ENCODE assay signal across 8 cellular contexts in genomic region chr10:68599754-68600040, GRCh38. TPM values are rescaled to one million over a fixed set of nuclear protein-coding genes. Genes with fewer than 3 reads are reported as not detected.
DNase-seq lines count a peak whose midpoint lies in the region; ATAC-seq and TF ChIP-seq lines count a peak whose summit lies in the region.

No MANE protein-coding gene starts in this region.

- H3K27ac Mint-ChIP-seq in H9 = peak overlapping the region; percentile 97 to 98 (median 98)
- H3K27ac Mint-ChIP-seq in activated T-helper 1 cell treated with anti-CD3 and anti-CD28 coated beads, Interleukin-12 subunit alpha, Interleukin-12 subunit beta, Interleukin-2, Interleukin-4 antibody, amounts not matched to agents 30 ng/mL and 10 ng/mL and 1 ng/mL, durations not matched to agents 14 hours and 24 hours and 36 hours = no peak overlapping the region

- peak overlapping the region; percentile 85 for H3K27ac ChIP-seq in H9 (ENCODE audit: insufficient read length, low read depth, low read length)
- peak overlapping the region; percentile 68 for H3K27ac ChIP-seq in right cardiac atrium (ENCODE audit: low read length)
- H3K27ac ChIP-seq in skin epidermis = peak overlapping the region in 18 of 21 experiments; percentile 8 to 86 (median 72)

- H3K27me3 ChIP-seq in H9 (ENCODE audit: insufficient read depth, low read length) (no peaks in the 10 kb centered on the region), right cardiac atrium (ENCODE audit: control insufficient read depth, insufficient read depth) (no peaks in the 10 kb centered on the region)

- no peaks in the 10 kb centered on the region for H4K20me1 ChIP-seq in H9 (ENCODE audit: control insufficient read depth, insufficient read depth, insufficient read length)

- H3K9ac ChIP-seq in H9 (ENCODE audit: extremely low read depth, insufficient read length, low read length) = peak overlapping the region; percentile 15

- no peak overlapping the region for H3T11ph ChIP-seq in H9 (ENCODE audit: low read length)

- H2BK5ac ChIP-seq in H9 (ENCODE audit: insufficient read length, low read length) = no peak overlapping the region

- H2BK12ac ChIP-seq in H9 (ENCODE audit: insufficient read length, low read depth, low read length) = no peak overlapping the region

- H3K56ac ChIP-seq in H9 (ENCODE audit: insufficient read length, low read depth, low read length) = no peak overlapping the region

- H3K23ac ChIP-seq in H9 (ENCODE audit: insufficient read length, low read depth, low read length) = no peak overlapping the region

- no peak overlapping the region for H4K5ac ChIP-seq in H9 (ENCODE audit: insufficient read length, low read depth, low read length)

- H3K79me1 ChIP-seq in H9 (ENCODE audit: insufficient read depth, low read depth, low read length, poor library complexity, severe bottlenecking) = no peaks in the 10 kb centered on the region

- H3K9me3 ChIP-seq in H9 (ENCODE audit: control insufficient read depth, low read depth, low read length) (no peaks in the 10 kb centered on the region), right cardiac atrium (ENCODE audit: control insufficient read depth, low read length) (no peaks in the 10 kb centered on the region)

- peaks cover 8% of the 10 kb centered on the region for H3K23me2 ChIP-seq in H9 (ENCODE audit: insufficient read length, low read depth, low read length, poor library complexity, severe bottlenecking)

- no peak overlapping the region for H3K18ac ChIP-seq in H9 (ENCODE audit: insufficient read length, low read depth, low read length)

- peak overlapping the region; percentile 78 for H3K4me2 ChIP-seq in H9 (ENCODE audit: insufficient read depth, insufficient read length, low read length)

- peak overlapping the region; percentile 67 to 78 for H3K4me3 Mint-ChIP-seq in H9
- H3K4me3 Mint-ChIP-seq in activated T-helper 1 cell treated with anti-CD3 and anti-CD28 coated beads, Interleukin-12 subunit alpha, Interleukin-12 subunit beta, Interleukin-2, Interleukin-4 antibody, amounts not matched to agents 30 ng/mL and 10 ng/mL and 1 ng/mL, durations not matched to agents 14 hours and 24 hours and 36 hours = peak overlapping the region; percentile 85

- H2AFZ ChIP-seq in H9 (ENCODE audit: low read length) = no peak overlapping the region

- no peaks in the 10 kb centered on the region for H3K9me3 Mint-ChIP-seq in H9
- no peaks in the 10 kb centered on the region for H3K9me3 Mint-ChIP-seq in activated T-helper 1 cell treated with anti-CD3 and anti-CD28 coated beads, Interleukin-12 subunit alpha, Interleukin-12 subunit beta, Interleukin-2, Interleukin-4 antibody, amounts not matched to agents 30 ng/mL and 10 ng/mL and 1 ng/mL, durations not matched to agents 14 hours and 24 hours and 36 hours

- H2BK20ac ChIP-seq in H9 (ENCODE audit: low read depth, low read length, poor library complexity, severe bottlenecking) = no peak overlapping the region

- no peak overlapping the region for H4K91ac ChIP-seq in H9 (ENCODE audit: insufficient read length, low read depth, low read length)

- WGBS in H9 (ENCODE audit: extremely low coverage, insufficient read length, low lambda C conversion rate) = no CpG with 5 or more reads among the region's 3 CpGs
- WGBS in right cardiac atrium = 10% methylated on average over 3 of the region's 3 CpGs

- no peak overlapping the region for H2AK5ac ChIP-seq in H9 (ENCODE audit: insufficient read length, low read length)

- TF ChIP-seq CTCF in H9 (conservative IDR thresholded peaks at IDR 0.05) = no peak
- TF ChIP-seq CTCF in omental fat pad (IDR thresholded peaks at IDR 0.05) = no peak

- no peak overlapping the region for H3K14ac ChIP-seq in H9 (ENCODE audit: insufficient read depth, low read length)

- no peak overlapping the region for H3K4ac ChIP-seq in H9 (ENCODE audit: low read depth, low read length)

- peaks cover 2% of the 10 kb centered on the region; the same call in 1 of the 2 replicates for H3K79me2 ChIP-seq in H9 (ENCODE audit: insufficient read depth, low read length)

- DNase-seq in H9 = no peak
- DNase-seq in activated T-helper 1 cell treated with anti-CD3 and anti-CD28 coated beads, Interleukin-12 subunit alpha, Interleukin-12 subunit beta, Interleukin-2, Interleukin-4 antibody, amounts not matched to agents 30 ng/mL and 10 ng/mL and 1 ng/mL, durations not matched to agents 14 hours and 24 hours and 36 hours (ENCODE audit: low spot score) = no peak
- no peak for DNase-seq in right cardiac atrium
- DNase-seq in mesenteric fat pad (ENCODE audit: low spot score) = no peak
- no peak for DNase-seq in omental fat pad (ENCODE audit: low spot score)

- H3K36me3 Mint-ChIP-seq in H9 (ENCODE audit: insufficient read depth in 1 of 3, low read depth in 3 of 3) = peaks cover 6 to 39% (median 19%) of the 10 kb centered on the region in 3 experiments; a peak in 6 of 7 replicates
- H3K36me3 Mint-ChIP-seq in activated T-helper 1 cell treated with anti-CD3 and anti-CD28 coated beads, Interleukin-12 subunit alpha, Interleukin-12 subunit beta, Interleukin-2, Interleukin-4 antibody, amounts not matched to agents 30 ng/mL and 10 ng/mL and 1 ng/mL, durations not matched to agents 14 hours and 24 hours and 36 hours (ENCODE audit: low read depth) = no peaks in the 10 kb centered on the region

- no peak overlapping the region for H4K8ac ChIP-seq in H9 (replicated peaks; ENCODE audit: insufficient read length, low read depth, low read length)

- intact Hi-C loops in activated T-helper 1 cell treated with anti-CD3 and anti-CD28 coated beads, Interleukin-12 subunit alpha, Interleukin-12 subunit beta, Interleukin-2, Interleukin-4 antibody, amounts not matched to agents 30 ng/mL and 10 ng/mL and 1 ng/mL, durations not matched to agents 14 hours and 24 hours and 36 hours (cut with micrococcal nuclease) = loop anchor here (1.0 to 2.0 kb wide), 3 partner anchors 39 to 121 kb away; partner anchors contain the start of genes CCAR1, SLC25A16 and TET1
- intact Hi-C loops in right cardiac atrium (cut with DNase I) = no loop called here

- H3K4me1 Mint-ChIP-seq in H9 = peaks cover 60 to 74% of the 10 kb centered on the region in 2 experiments
- H3K4me1 Mint-ChIP-seq in activated T-helper 1 cell treated with anti-CD3 and anti-CD28 coated beads, Interleukin-12 subunit alpha, Interleukin-12 subunit beta, Interleukin-2, Interleukin-4 antibody, amounts not matched to agents 30 ng/mL and 10 ng/mL and 1 ng/mL, durations not matched to agents 14 hours and 24 hours and 36 hours (ENCODE audit: low read depth) = peaks cover 29% of the 10 kb centered on the region

- ATAC-seq in right cardiac atrium (no peak), GM18867 (IDR thresholded peaks at IDR 0.05; ENCODE audit: unreplicated experiment) (no peak), HG03135 (IDR thresholded peaks at IDR 0.05; ENCODE audit: unreplicated experiment) (no peak), omental fat pad (ENCODE audit: low FRiP score) (no peak)

- no peak overlapping the region for H2BK120ac ChIP-seq in H9 (ENCODE audit: low read depth, low read length, poor library complexity, severe bottlenecking)

- H3K27me3 Mint-ChIP-seq in H9 (ENCODE audit: low read depth) = no peaks in the 10 kb centered on the region
- H3K27me3 Mint-ChIP-seq in activated T-helper 1 cell treated with anti-CD3 and anti-CD28 coated beads, Interleukin-12 subunit alpha, Interleukin-12 subunit beta, Interleukin-2, Interleukin-4 antibody, amounts not matched to agents 30 ng/mL and 10 ng/mL and 1 ng/mL, durations not matched to agents 14 hours and 24 hours and 36 hours (ENCODE audit: insufficient read depth) = no peaks in the 10 kb centered on the region

- H3K4me1 ChIP-seq in H9 (ENCODE audit: insufficient read depth, low read length) = no peaks in the 10 kb centered on the region; the same call in 1 of the 2 replicates
- peaks cover 4% of the 10 kb centered on the region for H3K4me1 ChIP-seq in right cardiac atrium (ENCODE audit: control insufficient read depth, insufficient read depth, low read length)

- H3K4me3 ChIP-seq in right cardiac atrium (ENCODE audit: low read length) (peak overlapping the region; percentile 74), skin epidermis (peak overlapping the region; percentile 28 to 45 (median 37))

- no peak overlapping the region for H2BK15ac ChIP-seq in H9 (ENCODE audit: low read depth, low read length)

RNA-seq across cellular contexts. Expression of gene TET1, which starts 39.6 kb away (rescaled TPM):
- total RNA-seq in H9 (2021) (52.1 and 53.4 TPM in 2 replicates), right cardiac atrium (1 to 10 TPM; 2.8 to 5.2 (median 4.5) TPM), mesenteric fat pad (5.7 TPM), omental fat pad (1 to 10 TPM; 3.1 to 7.1 (median 6.2) TPM)
- 0.71 and 0.73 TPM in 2 replicates for total RNA-seq in activated T-helper 1 cell treated with anti-CD3 and anti-CD28 coated beads, Interleukin-12 subunit alpha, Interleukin-12 subunit beta, Interleukin-2, Interleukin-4 antibody, amounts not matched to agents 30 ng/mL and 10 ng/mL and 1 ng/mL, durations not matched to agents 14 hours and 24 hours and 36 hours
- polyA plus RNA-seq in right cardiac atrium = 0.32 TPM
